ENCODE assay signal across 1 cellular context in genomic region chr1:111593403-111594127, GRCh38.
TF ChIP-seq lines count a peak whose summit lies in the region.

No MANE protein-coding gene starts in this region.

TF ChIP-seq in HepG2, 621 proteins besides CTCF, POLR2A, EP300 and RAD21 (continued from another document):
- TF ChIP-seq, protein P1, sequence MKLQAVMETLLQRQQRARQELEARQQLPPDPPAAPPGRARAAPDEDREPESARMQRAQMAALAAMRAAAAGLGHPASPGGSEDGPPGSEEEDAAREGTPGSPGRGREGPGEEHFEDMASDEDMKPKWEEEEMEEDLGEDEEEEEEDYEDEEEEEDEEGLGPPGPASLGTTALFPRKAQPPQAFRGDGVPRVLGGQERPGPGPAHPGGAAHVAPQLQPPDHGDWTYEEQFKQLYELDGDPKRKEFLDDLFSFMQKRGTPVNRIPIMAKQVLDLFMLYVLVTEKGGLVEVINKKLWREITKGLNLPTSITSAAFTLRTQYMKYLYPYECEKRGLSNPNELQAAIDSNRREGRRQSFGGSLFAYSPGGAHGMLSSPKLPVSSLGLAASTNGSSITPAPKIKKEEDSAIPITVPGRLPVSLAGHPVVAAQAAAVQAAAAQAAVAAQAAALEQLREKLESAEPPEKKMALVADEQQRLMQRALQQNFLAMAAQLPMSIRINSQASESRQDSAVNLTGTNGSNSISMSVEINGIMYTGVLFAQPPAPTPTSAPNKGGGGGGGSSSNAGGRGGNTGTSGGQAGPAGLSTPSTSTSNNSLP (IDR thresholded peaks at IDR 0.05; ENCODE audit: low read depth, low read length) = no peak
- TF ChIP-seq BHLHE40 (IDR thresholded peaks at IDR 0.05; ENCODE audit: low read length) (no peak), ZNF232 (CRISPR knock-in tag; IDR thresholded peaks at IDR 0.05; ENCODE audit: borderline replicate concordance) (no peak), FOXA3 (CRISPR knock-in tag; IDR thresholded peaks at IDR 0.05) (no peak), BRF2 (CRISPR knock-in tag; IDR thresholded peaks at IDR 0.05) (no peak), CENPBD1 (CRISPR knock-in tag; IDR thresholded peaks at IDR 0.05; ENCODE audit: borderline replicate concordance, low read depth) (no peak), ZNF569 (CRISPR knock-in tag; IDR thresholded peaks at IDR 0.05; ENCODE audit: borderline replicate concordance) (no peak), ZNF605 (CRISPR knock-in tag; IDR thresholded peaks at IDR 0.05) (no peak), ONECUT2 (CRISPR knock-in tag; IDR thresholded peaks at IDR 0.05) (no peak), AKNA (CRISPR knock-in tag; IDR thresholded peaks at IDR 0.05; ENCODE audit: borderline replicate concordance) (no peak), SIN3B (IDR thresholded peaks at IDR 0.05; ENCODE audit: low read length) (no peak), SRSF9 (IDR thresholded peaks at IDR 0.05; ENCODE audit: borderline replicate concordance, insufficient read depth, low read depth, low read length, poor library complexity, severe bottlenecking) (no peak), ZNF260 (CRISPR knock-in tag; IDR thresholded peaks at IDR 0.05; ENCODE audit: borderline replicate concordance, low read depth) (no peak), FOSL1 (CRISPR knock-in tag; IDR thresholded peaks at IDR 0.05; ENCODE audit: borderline replicate concordance) (no peak)
- TF ChIP-seq, protein P2, sequence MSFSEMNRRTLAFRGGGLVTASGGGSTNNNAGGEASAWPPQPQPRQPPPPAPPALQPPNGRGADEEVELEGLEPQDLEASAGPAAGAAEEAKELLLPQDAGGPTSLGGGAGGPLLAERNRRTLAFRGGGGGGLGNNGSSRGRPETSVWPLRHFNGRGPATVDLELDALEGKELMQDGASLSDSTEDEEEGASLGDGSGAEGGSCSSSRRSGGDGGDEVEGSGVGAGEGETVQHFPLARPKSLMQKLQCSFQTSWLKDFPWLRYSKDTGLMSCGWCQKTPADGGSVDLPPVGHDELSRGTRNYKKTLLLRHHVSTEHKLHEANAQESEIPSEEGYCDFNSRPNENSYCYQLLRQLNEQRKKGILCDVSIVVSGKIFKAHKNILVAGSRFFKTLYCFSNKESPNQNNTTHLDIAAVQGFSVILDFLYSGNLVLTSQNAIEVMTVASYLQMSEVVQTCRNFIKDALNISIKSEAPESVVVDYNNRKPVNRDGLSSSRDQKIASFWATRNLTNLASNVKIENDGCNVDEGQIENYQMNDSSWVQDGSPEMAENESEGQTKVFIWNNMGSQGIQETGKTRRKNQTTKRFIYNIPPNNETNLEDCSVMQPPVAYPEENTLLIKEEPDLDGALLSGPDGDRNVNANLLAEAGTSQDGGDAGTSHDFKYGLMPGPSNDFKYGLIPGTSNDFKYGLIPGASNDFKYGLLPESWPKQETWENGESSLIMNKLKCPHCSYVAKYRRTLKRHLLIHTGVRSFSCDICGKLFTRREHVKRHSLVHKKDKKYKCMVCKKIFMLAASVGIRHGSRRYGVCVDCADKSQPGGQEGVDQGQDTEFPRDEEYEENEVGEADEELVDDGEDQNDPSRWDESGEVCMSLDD (CRISPR knock-in tag; IDR thresholded peaks at IDR 0.05; ENCODE audit: borderline replicate concordance) = no peak
- TF ChIP-seq, protein P3, sequence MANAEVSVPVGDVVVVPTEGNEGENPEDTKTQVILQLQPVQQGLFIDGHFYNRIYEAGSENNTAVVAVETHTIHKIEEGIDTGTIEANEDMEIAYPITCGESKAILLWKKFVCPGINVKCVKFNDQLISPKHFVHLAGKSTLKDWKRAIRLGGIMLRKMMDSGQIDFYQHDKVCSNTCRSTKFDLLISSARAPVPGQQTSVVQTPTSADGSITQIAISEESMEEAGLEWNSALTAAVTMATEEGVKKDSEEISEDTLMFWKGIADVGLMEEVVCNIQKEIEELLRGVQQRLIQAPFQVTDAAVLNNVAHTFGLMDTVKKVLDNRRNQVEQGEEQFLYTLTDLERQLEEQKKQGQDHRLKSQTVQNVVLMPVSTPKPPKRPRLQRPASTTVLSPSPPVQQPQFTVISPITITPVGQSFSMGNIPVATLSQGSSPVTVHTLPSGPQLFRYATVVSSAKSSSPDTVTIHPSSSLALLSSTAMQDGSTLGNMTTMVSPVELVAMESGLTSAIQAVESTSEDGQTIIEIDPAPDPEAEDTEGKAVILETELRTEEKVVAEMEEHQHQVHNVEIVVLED (CRISPR knock-in tag; IDR thresholded peaks at IDR 0.05; ENCODE audit: borderline replicate concordance) = no peak
- TF ChIP-seq, protein P4, sequence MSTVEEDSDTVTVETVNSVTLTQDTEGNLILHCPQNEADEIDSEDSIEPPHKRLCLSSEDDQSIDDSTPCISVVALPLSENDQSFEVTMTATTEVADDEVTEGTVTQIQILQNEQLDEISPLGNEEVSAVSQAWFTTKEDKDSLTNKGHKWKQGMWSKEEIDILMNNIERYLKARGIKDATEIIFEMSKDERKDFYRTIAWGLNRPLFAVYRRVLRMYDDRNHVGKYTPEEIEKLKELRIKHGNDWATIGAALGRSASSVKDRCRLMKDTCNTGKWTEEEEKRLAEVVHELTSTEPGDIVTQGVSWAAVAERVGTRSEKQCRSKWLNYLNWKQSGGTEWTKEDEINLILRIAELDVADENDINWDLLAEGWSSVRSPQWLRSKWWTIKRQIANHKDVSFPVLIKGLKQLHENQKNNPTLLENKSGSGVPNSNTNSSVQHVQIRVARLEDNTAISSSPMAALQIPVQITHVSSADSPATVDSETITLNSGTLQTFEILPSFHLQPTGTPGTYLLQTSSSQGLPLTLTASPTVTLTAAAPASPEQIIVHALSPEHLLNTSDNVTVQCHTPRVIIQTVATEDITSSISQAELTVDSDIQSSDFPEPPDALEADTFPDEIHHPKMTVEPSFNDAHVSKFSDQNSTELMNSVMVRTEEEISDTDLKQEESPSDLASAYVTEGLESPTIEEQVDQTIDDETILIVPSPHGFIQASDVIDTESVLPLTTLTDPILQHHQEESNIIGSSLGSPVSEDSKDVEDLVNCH (CRISPR knock-in tag; IDR thresholded peaks at IDR 0.05) = no peak
TF ChIP-seq in HepG2: peak in this region for 0.
